In the genomic region with DNA sequence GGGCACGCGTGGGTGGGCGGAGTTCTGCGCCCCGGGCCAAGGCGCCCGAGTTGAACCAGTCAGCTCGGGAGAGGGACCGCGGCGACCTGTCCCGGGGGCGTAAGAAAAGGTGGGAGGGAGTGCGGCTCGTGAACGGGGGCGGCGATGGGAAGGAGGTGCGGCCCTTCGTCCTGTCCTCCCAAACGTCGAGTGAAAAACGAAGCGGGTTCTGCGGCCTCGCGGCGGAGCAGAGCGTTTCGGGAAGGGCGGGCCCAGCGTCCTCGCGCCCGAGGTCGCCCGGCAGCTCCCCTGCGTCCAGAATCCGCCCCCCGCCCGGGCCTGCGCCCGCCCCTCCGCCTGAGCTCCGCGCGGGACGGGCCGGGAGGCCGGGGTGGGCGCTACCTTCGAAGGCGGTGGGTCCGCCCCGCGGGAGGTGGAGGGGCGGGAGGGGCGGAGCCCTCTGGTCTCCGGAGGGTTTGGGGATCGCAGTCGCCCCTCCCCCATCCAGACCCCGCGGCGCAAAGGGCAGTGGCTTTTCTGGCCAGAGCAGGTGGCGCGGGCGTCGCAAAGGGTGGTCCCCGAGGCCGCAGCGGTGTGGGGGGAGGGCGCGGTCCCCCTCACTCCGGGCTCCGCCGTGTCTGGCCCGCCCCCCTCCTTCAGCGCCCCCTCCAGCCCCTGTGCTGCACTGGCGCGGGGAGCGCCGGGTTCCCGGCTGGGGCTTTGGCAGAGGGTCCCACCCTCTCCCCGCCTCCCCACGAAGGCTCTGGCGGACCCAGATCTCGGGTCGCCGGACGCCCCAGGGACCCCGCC, we compare ENCODE assay signal across 6 cellular contexts. TPM values are rescaled to one million over a fixed set of nuclear protein-coding genes. Genes with fewer than 3 reads are reported as not detected.
DNase-seq lines count a peak whose midpoint lies in the region; ATAC-seq and TF ChIP-seq lines count a peak whose summit lies in the region.

No MANE protein-coding gene starts in this region.

- no peak for TF ChIP-seq POLR2A in right lobe of liver (IDR thresholded peaks at IDR 0.05)

- WGBS in right lobe of liver (ENCODE audit: insufficient coverage, low coverage, low lambda C conversion rate, missing lambda C conversion rate), result 4% methylated on average over 10 of the region's 91 CpGs

- peak overlapping the region; percentile 79 for H3K4me3 Mint-ChIP-seq in activated T-helper 2 cell treated with anti-CD3 and anti-CD28 coated beads, Interferon-gamma antibody, Interleukin-2, Interleukin-4, amounts not matched to agents 10 μg/mL and 5 μg/mL and 100 μg/mL, durations not matched to agents 14 hours and 24 hours and 36 hours (ENCODE audit: low read depth)

- H3K4me3 ChIP-seq in right lobe of liver, result peak overlapping the region; percentile 11 to 43 (median 12)

- no peak overlapping the region for H3K27ac Mint-ChIP-seq in activated T-helper 2 cell treated with anti-CD3 and anti-CD28 coated beads, Interferon-gamma antibody, Interleukin-2, Interleukin-4, amounts not matched to agents 10 μg/mL and 5 μg/mL and 100 μg/mL, durations not matched to agents 14 hours and 24 hours and 36 hours

- H3K36me3 ChIP-seq in right lobe of liver, result no peaks in the 10 kb centered on the region

- no peaks in the 10 kb centered on the region for H3K9me3 ChIP-seq in right lobe of liver

- peaks cover 11% of the 10 kb centered on the region for H3K4me1 Mint-ChIP-seq in activated T-helper 2 cell treated with anti-CD3 and anti-CD28 coated beads, Interferon-gamma antibody, Interleukin-2, Interleukin-4, amounts not matched to agents 10 μg/mL and 5 μg/mL and 100 μg/mL, durations not matched to agents 14 hours and 24 hours and 36 hours (ENCODE audit: low read depth)

- H3K9me3 Mint-ChIP-seq in activated T-helper 2 cell treated with anti-CD3 and anti-CD28 coated beads, Interferon-gamma antibody, Interleukin-2, Interleukin-4, amounts not matched to agents 10 μg/mL and 5 μg/mL and 100 μg/mL, durations not matched to agents 14 hours and 24 hours and 36 hours, result no peaks in the 10 kb centered on the region

- no peaks in the 10 kb centered on the region for H3K36me3 Mint-ChIP-seq in activated T-helper 2 cell treated with anti-CD3 and anti-CD28 coated beads, Interferon-gamma antibody, Interleukin-2, Interleukin-4, amounts not matched to agents 10 μg/mL and 5 μg/mL and 100 μg/mL, durations not matched to agents 14 hours and 24 hours and 36 hours (ENCODE audit: low read depth)

- peaks cover 12% of the 10 kb centered on the region for H3K27me3 Mint-ChIP-seq in activated T-helper 2 cell treated with anti-CD3 and anti-CD28 coated beads, Interferon-gamma antibody, Interleukin-2, Interleukin-4, amounts not matched to agents 10 μg/mL and 5 μg/mL and 100 μg/mL, durations not matched to agents 14 hours and 24 hours and 36 hours (ENCODE audit: low read depth)

- no peak overlapping the region for H3K27ac ChIP-seq in right lobe of liver

- peak in 1 of 4 donors; percentile 7 for ATAC-seq in right lobe of liver

- intact Hi-C loops in activated T-helper 2 cell treated with anti-CD3 and anti-CD28 coated beads, Interferon-gamma antibody, Interleukin-2, Interleukin-4, amounts not matched to agents 10 μg/mL and 5 μg/mL and 100 μg/mL, durations not matched to agents 14 hours and 24 hours and 36 hours (cut with micrococcal nuclease), result no loop called here
- intact Hi-C loops in right lobe of liver (cut with DNase I), result no loop called here

- peaks cover 0 to 10% (median 4%) of the 10 kb centered on the region in 4 donors for H3K4me1 ChIP-seq in right lobe of liver

- no peak for TF ChIP-seq CTCF in right lobe of liver (IDR thresholded peaks at IDR 0.05)

- DNase-seq in NCI-H1092 (lab: John Stamatoyannopoulos, UW) (peak; percentile 10), right lobe of liver (no peak), mesenteric fat pad (ENCODE audit: low spot score) (no peak), NCI-H2107 (lab: John Stamatoyannopoulos, UW) (no peak), middle frontal gyrus (ENCODE audit: extremely low spot score, low spot score) (no peak)
- no peak for DNase-seq in activated T-helper 2 cell treated with anti-CD3 and anti-CD28 coated beads, Interferon-gamma antibody, Interleukin-2, Interleukin-4, amounts not matched to agents 10 μg/mL and 5 μg/mL and 100 μg/mL, durations not matched to agents 14 hours and 24 hours and 36 hours (ENCODE audit: low spot score)

- H3K27me3 ChIP-seq in right lobe of liver, result peaks cover 0 to 14% of the 10 kb centered on the region in 2 donors

RNA-seq across cellular contexts. Expression of a gene that starts 0.8 kb away (rescaled TPM):
- 6.5 and 7.1 TPM in 2 replicates for total RNA-seq in activated T-helper 2 cell treated with anti-CD3 and anti-CD28 coated beads, Interferon-gamma antibody, Interleukin-2, Interleukin-4, amounts not matched to agents 10 μg/mL and 5 μg/mL and 100 μg/mL, durations not matched to agents 14 hours and 24 hours and 36 hours
- 1 to 10 TPM in 1 of 6 experiments, under 1 TPM in 5; 0.43 to 1.6 (median 0.77) TPM for total RNA-seq in right lobe of liver
- total RNA-seq in mesenteric fat pad, result 9.9 TPM

RNA-seq across cellular contexts. Expression of a gene that starts 5.7 kb away (rescaled TPM):
- 44.0 and 46.9 TPM in 2 replicates for total RNA-seq in activated T-helper 2 cell treated with anti-CD3 and anti-CD28 coated beads, Interferon-gamma antibody, Interleukin-2, Interleukin-4, amounts not matched to agents 10 μg/mL and 5 μg/mL and 100 μg/mL, durations not matched to agents 14 hours and 24 hours and 36 hours
- 10 to 100 TPM in 5 of 6 experiments, 1 to 10 TPM in 1; 9.6 to 16.3 (median 12.4) TPM for total RNA-seq in right lobe of liver
- total RNA-seq in mesenteric fat pad, result 31.7 TPM

RNA-seq across cellular contexts. Expression of a gene that starts 25.5 kb away (rescaled TPM):
- 12.4 and 13.6 TPM in 2 replicates for total RNA-seq in activated T-helper 2 cell treated with anti-CD3 and anti-CD28 coated beads, Interferon-gamma antibody, Interleukin-2, Interleukin-4, amounts not matched to agents 10 μg/mL and 5 μg/mL and 100 μg/mL, durations not matched to agents 14 hours and 24 hours and 36 hours
- total RNA-seq in right lobe of liver (1 to 10 TPM; 3.2 to 7.0 (median 5.1) TPM), mesenteric fat pad (10.0 TPM)

RNA-seq across cellular contexts. Expression of a gene that starts 44.1 kb away (rescaled TPM):
- total RNA-seq in activated T-helper 2 cell treated with anti-CD3 and anti-CD28 coated beads, Interferon-gamma antibody, Interleukin-2, Interleukin-4, amounts not matched to agents 10 μg/mL and 5 μg/mL and 100 μg/mL, durations not matched to agents 14 hours and 24 hours and 36 hours, result not detected in 2 replicates
- total RNA-seq in right lobe of liver (1 to 10 TPM in 1 of 6 experiments, under 1 TPM in 2, not detected in 3; 0.56 to 1.0 (median 0.62) TPM), mesenteric fat pad (4.7 TPM)

RNA-seq across cellular contexts. Expression of a gene that starts 55.4 kb away (rescaled TPM):
- total RNA-seq in activated T-helper 2 cell treated with anti-CD3 and anti-CD28 coated beads, Interferon-gamma antibody, Interleukin-2, Interleukin-4, amounts not matched to agents 10 μg/mL and 5 μg/mL and 100 μg/mL, durations not matched to agents 14 hours and 24 hours and 36 hours, result 59.0 and 59.1 TPM in 2 replicates
- total RNA-seq in right lobe of liver (10 to 100 TPM; 16.0 to 22.2 (median 20.2) TPM), mesenteric fat pad (47.3 TPM)
